Comparison of ENCODE assay signal across 23 cellular contexts in genomic region chr2:135991861-135992260, GRCh38. TPM values are rescaled to one million over a fixed set of nuclear protein-coding genes. Genes with fewer than 3 reads are reported as not detected.
DNase-seq lines count a peak whose midpoint lies in the region; ATAC-seq and TF ChIP-seq lines count a peak whose summit lies in the region.
"Had no signal": no experiment of that assay in that cellular context is flagged by ENCODE, and none has a peak within 500 bp of the region (broad histone marks: within the 10 kb centered on the region; RNA-seq: fewer than 3 reads in every experiment).

No MANE protein-coding gene starts in this region.

- H4K20me1 ChIP-seq in PC-3 (ENCODE audit: low read length) = no peaks in the 10 kb centered on the region
- H4K20me1 ChIP-seq: BLaER1 treated with 17β-estradiol and CSF1 and Interleukin-3, amounts not matched to agents 10 nM and 100 nM had no signal

- no peak overlapping the region for H3K4me3 ChIP-seq in PC-3 (ENCODE audit: low read length)
- no peak overlapping the region for H3K4me3 ChIP-seq in epithelial cell of esophagus (ENCODE audit: low read length)
- H3K4me3 ChIP-seq in right atrium auricular region = no peak overlapping the region
- H3K4me3 ChIP-seq: A549; BLaER1 treated with 17β-estradiol and CSF1 and Interleukin-3, amounts not matched to agents 10 nM and 100 nM; GM12878 had no signal

- intact Hi-C loops in PC-3 (cut with micrococcal nuclease) = no loop called here

- H3K27me3 Mint-ChIP-seq in progenitor cell of endocrine pancreas = no peaks in the 10 kb centered on the region
- H3K27me3 Mint-ChIP-seq: CD4-positive, alpha-beta T cell; CD8-positive, alpha-beta memory T cell had no signal

- H3K4me2 ChIP-seq in PC-3 (ENCODE audit: low read length) = no peak overlapping the region
- H3K4me2 ChIP-seq: A549; BLaER1 treated with 17β-estradiol and CSF1 and Interleukin-3, amounts not matched to agents 10 nM and 100 nM had no signal

- H3K9me3 Mint-ChIP-seq in progenitor cell of endocrine pancreas (ENCODE audit: low read depth) = no peaks in the 10 kb centered on the region
- H3K9me3 Mint-ChIP-seq: CD14-positive monocyte; CD4-positive, alpha-beta T cell; CD8-positive, alpha-beta memory T cell had no signal

- H3K27ac ChIP-seq in PC-3 (ENCODE audit: low read length) = no peak overlapping the region
- H3K27ac ChIP-seq in foreskin keratinocyte = no peak overlapping the region
- H3K27ac ChIP-seq in right atrium auricular region = no peak overlapping the region
- H3K27ac ChIP-seq: A549; BLaER1 treated with 17β-estradiol and CSF1 and Interleukin-3, amounts not matched to agents 10 nM and 100 nM had no signal

- H3K9me3 ChIP-seq in PC-3 (ENCODE audit: low read length) (no peaks in the 10 kb centered on the region), right atrium auricular region (no peaks in the 10 kb centered on the region)
- H3K9me3 ChIP-seq: A549, BE2C had no signal

- no peaks in the 10 kb centered on the region for H3K4me1 Mint-ChIP-seq in progenitor cell of endocrine pancreas (ENCODE audit: low read depth)

- CTCF ChIA-PET in PC-3 (lab: Charles Lee) = no interaction called here

- H3K27me3 ChIP-seq in PC-3 (ENCODE audit: low read length) (no peaks in the 10 kb centered on the region), foreskin keratinocyte (no peaks in the 10 kb centered on the region), right atrium auricular region (no peaks in the 10 kb centered on the region)
- H3K27me3 ChIP-seq: BE2C; BLaER1 treated with 17β-estradiol and CSF1 and Interleukin-3, amounts not matched to agents 10 nM and 100 nM had no signal

- H3K4me1 ChIP-seq in PC-3 (ENCODE audit: insufficient read depth, low read length) (0 out of 2 replicates have a peak, but pooled peaks cover 7% of the 10 kb centered on the region), foreskin keratinocyte (no peaks in the 10 kb centered on the region), right atrium auricular region (no peaks in the 10 kb centered on the region)
- H3K4me1 ChIP-seq: A549, BE2C had no signal

- POLR2A ChIA-PET in PC-3 (lab: Charles Lee; ENCODE audit: unreplicated experiment) = no interaction called here

- no TSS peak for BruUV-seq in PC-3 (replicated peaks; lab: Mats Ljungman, UMichigan)

- TF ChIP-seq CTCF in PC-3 (conservative IDR thresholded peaks at IDR 0.05; ENCODE audit: low read depth, low read length) (no peak), epithelial cell of esophagus (IDR thresholded peaks at IDR 0.05; ENCODE audit: insufficient read depth, low read depth, low read length, missing control alignments) (no peak), foreskin keratinocyte (conservative IDR thresholded peaks at IDR 0.05) (no peak), progenitor cell of endocrine pancreas (IDR thresholded peaks at IDR 0.05; ENCODE audit: unreplicated experiment) (no peak), right atrium auricular region (IDR thresholded peaks at IDR 0.05) (no peak)

- DNase-seq in PC-3 (peak; percentile 22), epithelial cell of esophagus (ENCODE audit: low read depth) (peak; percentile 61), foreskin keratinocyte (no peak), progenitor cell of endocrine pancreas (ENCODE audit: low spot score, unreplicated experiment) (no peak), NCI-H2196 treated with DMSO at 0.1 percent for 48 hours (lab: John Stamatoyannopoulos, UW; ENCODE audit: unreplicated experiment) (no peak), right atrium auricular region (ENCODE audit: low spot score) (no peak)
- DNase-seq: 8988T; ACHN; AML-193; BE2C; CD4-positive, alpha-beta T cell; CD8-positive, alpha-beta memory T cell; DMS 273 treated with DMSO at 0.1 percent for 48 hours; DMS79; EL; GDM1; H7; HCEC 1CT had no signal

- H3K9ac ChIP-seq in PC-3 (ENCODE audit: low read length) = no peak overlapping the region
- H3K9ac ChIP-seq: BLaER1 treated with 17β-estradiol and CSF1 and Interleukin-3, amounts not matched to agents 10 nM and 100 nM had no signal

- no peaks in the 10 kb centered on the region for H3F3A ChIP-seq in PC-3 (ENCODE audit: low read length, unreplicated experiment)

- 0 out of 2 replicates have a peak, but pooled peaks cover 3% of the 10 kb centered on the region for H3K9me2 ChIP-seq in PC-3 (replicated peaks; ENCODE audit: low read length)

- H3K4me3 Mint-ChIP-seq in progenitor cell of endocrine pancreas (ENCODE audit: low read depth) = no peak overlapping the region
- H3K4me3 Mint-ChIP-seq: CD14-positive monocyte; CD4-positive, alpha-beta T cell; CD8-positive, alpha-beta memory T cell had no signal

- no peak overlapping the region for H3K27ac Mint-ChIP-seq in progenitor cell of endocrine pancreas
- H3K27ac Mint-ChIP-seq: CD4-positive, alpha-beta T cell; CD8-positive, alpha-beta memory T cell had no signal

- peak; percentile 57 for ATAC-seq in PC-3
- peak; percentile 61 for ATAC-seq in foreskin keratinocyte
- ATAC-seq in HG02642 (IDR thresholded peaks at IDR 0.05; ENCODE audit: poor library complexity, unreplicated experiment) = no peak
- ATAC-seq: A549, GM12878 had no signal

- H3K36me3 Mint-ChIP-seq in progenitor cell of endocrine pancreas (ENCODE audit: insufficient read depth) = no peaks in the 10 kb centered on the region

- no peak overlapping the region for H2AFZ ChIP-seq in PC-3 (ENCODE audit: low read length)

- H3K36me3 ChIP-seq in PC-3 (ENCODE audit: low read depth, low read length) (no peaks in the 10 kb centered on the region), right atrium auricular region (no peaks in the 10 kb centered on the region)
- H3K36me3 ChIP-seq: BE2C had no signal

- H3K79me2 ChIP-seq in PC-3 (ENCODE audit: low read length) = no peaks in the 10 kb centered on the region

RNA-seq across cellular contexts. Expression of gene DARS1, which starts 6.4 kb away (rescaled TPM):
- total RNA-seq in PC-3 (2014; rRNA removed) (56.7 and 78.6 TPM in 2 replicates), foreskin keratinocyte (74.8 and 77.5 TPM in 2 replicates), progenitor cell of endocrine pancreas (65.0 and 69.7 TPM in 2 replicates), right atrium auricular region (10 to 100 TPM; 42.4 to 57.8 TPM)
- 45.2 and 45.6 TPM in 2 replicates for polyA plus RNA-seq in foreskin keratinocyte

Comparison
In these comparisons a context has a peak if more than half of its experiments do, and no peak if none do; other contexts are left out.
1. DNase-seq: peak in PC-3 (single experiment) and epithelial cell of esophagus (single experiment); none in foreskin keratinocyte (0 of 2), progenitor cell of endocrine pancreas (single experiment), NCI-H2196 treated with DMSO at 0.1 percent for 48 hours (single experiment) and right atrium auricular region (single experiment).